ENCODE assay signal across 38 cellular contexts in genomic region chr17:28415886-28416285, GRCh38. TPM values are rescaled to one million over a fixed set of nuclear protein-coding genes. Genes with fewer than 3 reads are reported as not detected.
"Had no signal": no experiment of that assay in that cellular context is flagged by ENCODE, and none has a peak within 500 bp of the region (broad histone marks: within the 10 kb centered on the region; RNA-seq: fewer than 3 reads in every experiment).

No MANE protein-coding gene starts in this region.

- H3K4me2 ChIP-seq: KMS-11 had no signal

- H3K27me3 ChIP-seq: MG63 had no signal

- DNase-seq: Karpas-422, Kasumi-1, MG63, MM.1S, MV-4-11, NCI-H1048, NCI-H1092, NCI-H1092 treated with DMSO at 0.1 percent for 48 hours, NCI-H1105, NCI-H1105 treated with DMSO at 0.1 percent for 48 hours, NCI-H1417, NCI-H1417 treated with DMSO at 0.1 percent for 48 hours, NCI-H1436, NCI-H1436 treated with DMSO at 0.1 percent for 48 hours, NCI-H146, NCI-H1694, NCI-H1694 treated with DMSO at 0.1 percent for 48 hours, NCI-H187, NCI-H187 treated with DMSO at 0.1 percent for 48 hours, NCI-H1930, NCI-H2029, NCI-H2029 treated with DMSO at 0.1 percent for 48 hours, NCI-H2081, NCI-H2081 treated with DMSO at 0.1 percent for 48 hours, NCI-H2107, NCI-H2171, NCI-H2171 treated with DMSO at 0.1 percent for 48 hours, NCI-H2227 treated with DMSO at 0.1 percent for 48 hours, NCI-H226, NCI-H345, NCI-H446, NCI-H446 treated with DMSO at 0.1 percent for 48 hours, NCI-H510A had no signal

- H3K4me3 ChIP-seq: MG63 had no signal

- H3K9me3 ChIP-seq: MG63 had no signal

- H3K9ac ChIP-seq: KMS-11 had no signal

- H3K36me3 ChIP-seq: MG63 had no signal

- H3K27ac ChIP-seq: KMS-11 had no signal

RNA-seq across cellular contexts. Expression of gene VTN, which starts 45.8 kb away (rescaled TPM):
- total RNA-seq: M059J, MCF 10A had no signal

RNA-seq across cellular contexts. Expression of gene SEBOX, which starts 50.9 kb away (rescaled TPM):
- total RNA-seq: LHCN-M2, M059J, MCF 10A, NCI-H460 had no signal

RNA-seq across cellular contexts. Expression of gene SLC13A2, which starts 57.6 kb away (rescaled TPM):
- total RNA-seq: LHCN-M2, M059J, MCF 10A, NCI-H460 had no signal
